In genomic region chr14:52558688-52559087, GRCh38 we compare ENCODE assay signal across 23 cellular contexts. TPM values are rescaled to one million over a fixed set of nuclear protein-coding genes. Genes with fewer than 3 reads are reported as not detected.
"Had no signal": no experiment of that assay in that cellular context is flagged by ENCODE, and none has a peak within 500 bp of the region (broad histone marks: within the 10 kb centered on the region; RNA-seq: fewer than 3 reads in every experiment).

No MANE protein-coding gene starts in this region.

- H3K27ac ChIP-seq: colonic mucosa, dorsolateral prefrontal cortex, esophagus muscularis mucosa, foreskin keratinocyte, gastrocnemius medialis, heart right ventricle, left lung, lower lobe of right lung had no signal

- DNase-seq: colonic mucosa; cortex of kidney; dorsolateral prefrontal cortex; effector CD4-positive, alpha-beta T cell; effector memory CD4-positive, alpha-beta T cell; foreskin keratinocyte; gastrocnemius medialis; glutamatergic neuron; head of caudate nucleus; heart right ventricle; hippocampal formation; left cardiac atrium; left lung; left ventricle myocardium superior; lower lobe of right lung; mesenchymal stem cell; mucosa of descending colon; naive B cell; naive thymus-derived CD8-positive, alpha-beta T cell had no signal

- ATAC-seq: foreskin keratinocyte; gastrocnemius medialis; heart right ventricle; left cardiac atrium; left lung; left ventricle myocardium superior; lower lobe of right lung; mucosa of descending colon; naive thymus-derived CD8-positive, alpha-beta T cell had no signal

- H3K36me3 ChIP-seq: colonic mucosa, esophagus muscularis mucosa, gastrocnemius medialis, heart right ventricle, left lung, lower lobe of right lung had no signal

- H3K9me3 ChIP-seq: colonic mucosa, gastrocnemius medialis, lower lobe of right lung, mucosa of descending colon had no signal

- H3K4me3 ChIP-seq: colonic mucosa, dorsolateral prefrontal cortex, esophagus muscularis mucosa, gastrocnemius medialis, heart right ventricle, left lung, lower lobe of right lung, mucosa of descending colon had no signal

- FAIRE-seq: endothelial cell of umbilical vein, islet of Langerhans, keratinocyte had no signal

- H3K27me3 ChIP-seq: colonic mucosa, dorsolateral prefrontal cortex, esophagus muscularis mucosa, gastrocnemius medialis, heart right ventricle, left lung had no signal

RNA-seq across cellular contexts. Expression of gene GPR137C, which starts 6.1 kb away (rescaled TPM):
- polyA plus RNA-seq: naive thymus-derived CD8-positive, alpha-beta T cell had no signal
